In genomic region chr2:109348190-109348589, GRCh38 we compare ENCODE assay signal across 19 cellular contexts.
DNase-seq lines count a peak whose midpoint lies in the region; ATAC-seq lines count a peak whose summit lies in the region.
"Had no signal": no experiment of that assay in that cellular context is flagged by ENCODE, and none has a peak within 500 bp of the region (broad histone marks: within the 10 kb centered on the region; RNA-seq: fewer than 3 reads in every experiment).

No MANE protein-coding gene starts in this region.

- H3K36me3 Mint-ChIP-seq in activated CD8-positive, alpha-beta memory T cell treated with anti-CD3 and anti-CD28 coated beads, Interleukin-2, amount 10 ng/mL, durations not matched to agents 7 days and 5 days: no peaks in the 10 kb centered on the region
- no peaks in the 10 kb centered on the region for H3K36me3 Mint-ChIP-seq in CD8-positive, alpha-beta memory T cell
- H3K36me3 Mint-ChIP-seq in activated CD8-positive, alpha-beta T cell treated with anti-CD3 and anti-CD28 coated beads, Interleukin-2, amount 10 ng/mL, durations not matched to agents 7 days and 5 days (ENCODE audit: low read depth): no peaks in the 10 kb centered on the region

- ATAC-seq in activated CD8-positive, alpha-beta memory T cell treated with anti-CD3 and anti-CD28 coated beads, Interleukin-2, amount 10 ng/mL, durations not matched to agents 7 days and 5 days: no peak
- no peak for ATAC-seq in activated CD8-positive, alpha-beta T cell treated with anti-CD3 and anti-CD28 coated beads, Interleukin-2, amount 10 ng/mL, durations not matched to agents 7 days and 5 days
- ATAC-seq: body of pancreas, gastroesophageal sphincter had no signal

- peaks cover 39% of the 10 kb centered on the region for H3K4me1 ChIP-seq in CD8-positive, alpha-beta memory T cell (ENCODE audit: insufficient read depth, low read length)
- H3K4me1 ChIP-seq in neuronal stem cell (ENCODE audit: control insufficient read depth in 2 of 2, insufficient read depth in 1 of 2, low read depth in 1 of 2, low read length in 2 of 2): peaks cover 17 to 18% of the 10 kb centered on the region in 2 donors

- no peak overlapping the region for H2BK120ac ChIP-seq in neuronal stem cell (ENCODE audit: low read depth, low read length)

- no peak overlapping the region for H3K18ac ChIP-seq in neuronal stem cell (ENCODE audit: low read length)

- H4K8ac ChIP-seq in neuronal stem cell (ENCODE audit: low read depth, low read length): no peak overlapping the region

- no peak overlapping the region for H3K4me3 Mint-ChIP-seq in activated CD8-positive, alpha-beta memory T cell treated with anti-CD3 and anti-CD28 coated beads, Interleukin-2, amount 10 ng/mL, durations not matched to agents 7 days and 5 days
- peak overlapping the region in 1 of 7 donors; percentile 19 for H3K4me3 Mint-ChIP-seq in CD8-positive, alpha-beta memory T cell
- no peak overlapping the region for H3K4me3 Mint-ChIP-seq in activated CD8-positive, alpha-beta T cell treated with anti-CD3 and anti-CD28 coated beads, Interleukin-2, amount 10 ng/mL, durations not matched to agents 7 days and 5 days

- peaks cover 18% of the 10 kb centered on the region for H3K4me1 Mint-ChIP-seq in activated CD8-positive, alpha-beta memory T cell treated with anti-CD3 and anti-CD28 coated beads, Interleukin-2, amount 10 ng/mL, durations not matched to agents 7 days and 5 days
- peaks cover 24 to 40% (median 29%) of the 10 kb centered on the region in 3 donors for H3K4me1 Mint-ChIP-seq in CD8-positive, alpha-beta memory T cell
- peaks cover 39% of the 10 kb centered on the region for H3K4me1 Mint-ChIP-seq in activated CD8-positive, alpha-beta T cell treated with anti-CD3 and anti-CD28 coated beads, Interleukin-2, amount 10 ng/mL, durations not matched to agents 7 days and 5 days (ENCODE audit: low read depth)

- H2AFZ ChIP-seq in neuronal stem cell (ENCODE audit: low read length): no peak overlapping the region

- peak overlapping the region; percentile 22 for H2AK5ac ChIP-seq in neuronal stem cell (ENCODE audit: low read depth, low read length)

- no peak overlapping the region for H3K23ac ChIP-seq in neuronal stem cell (ENCODE audit: low read depth, low read length, poor library complexity)

- H2BK5ac ChIP-seq in neuronal stem cell (ENCODE audit: low read length): no peak overlapping the region

- H2BK15ac ChIP-seq in neuronal stem cell (ENCODE audit: low read length): no peak overlapping the region

- no peaks in the 10 kb centered on the region for H3K36me3 ChIP-seq in CD8-positive, alpha-beta memory T cell (ENCODE audit: insufficient read depth, low read length)
- no peaks in the 10 kb centered on the region for H3K36me3 ChIP-seq in neuronal stem cell (replicated peaks in 1 of 2; ENCODE audit: control insufficient read depth in 2 of 2, insufficient read depth in 2 of 2, low read length in 2 of 2)
- H3K36me3 ChIP-seq: gastroesophageal sphincter, tibial nerve had no signal

- peak overlapping the region; percentile 11 for H3K4me3 ChIP-seq in CD8-positive, alpha-beta memory T cell (ENCODE audit: low read length)
- no peak overlapping the region for H3K4me3 ChIP-seq in neuronal stem cell (ENCODE audit: low read length in 2 of 2)
- H3K4me3 ChIP-seq: body of pancreas, gastroesophageal sphincter, lung, tibial nerve had no signal

- no peak overlapping the region for H4K91ac ChIP-seq in neuronal stem cell (ENCODE audit: low read depth, low read length, poor library complexity)

- peaks cover 35% of the 10 kb centered on the region for H3K27me3 Mint-ChIP-seq in activated CD8-positive, alpha-beta memory T cell treated with anti-CD3 and anti-CD28 coated beads, Interleukin-2, amount 10 ng/mL, durations not matched to agents 7 days and 5 days
- no peaks in the 10 kb centered on the region for H3K27me3 Mint-ChIP-seq in CD8-positive, alpha-beta memory T cell
- H3K27me3 Mint-ChIP-seq in activated CD8-positive, alpha-beta T cell treated with anti-CD3 and anti-CD28 coated beads, Interleukin-2, amount 10 ng/mL, durations not matched to agents 7 days and 5 days (ENCODE audit: low read depth): peaks cover 2% of the 10 kb centered on the region
- H3K27me3 Mint-ChIP-seq: stimulated activated naive CD8-positive, alpha-beta T cell treated with anti-CD3 and anti-CD28 coated beads, Interleukin-15, amount 100 ng/mL, for 72 hours had no signal

- no peaks in the 10 kb centered on the region for H3K79me1 ChIP-seq in neuronal stem cell (ENCODE audit: low read depth, low read length)

- H3K27me3 ChIP-seq in CD8-positive, alpha-beta memory T cell (ENCODE audit: insufficient read depth, low read length, poor library complexity, severe bottlenecking): no peaks in the 10 kb centered on the region
- H3K27me3 ChIP-seq in neuronal stem cell (ENCODE audit: control insufficient read depth in 3 of 3, insufficient read depth in 3 of 3, low read depth in 1 of 3, low read length in 3 of 3): no peaks in the 10 kb centered on the region
- H3K27me3 ChIP-seq: body of pancreas, gastroesophageal sphincter, tibial nerve had no signal

- H3K27ac ChIP-seq in CD8-positive, alpha-beta memory T cell (ENCODE audit: low read depth, low read length): no peak overlapping the region
- no peak overlapping the region for H3K27ac ChIP-seq in neuronal stem cell (replicated peaks; ENCODE audit: low read length)
- H3K27ac ChIP-seq: body of pancreas, gastroesophageal sphincter, tibial nerve had no signal

- no peak overlapping the region for H3K9ac ChIP-seq in neuronal stem cell (ENCODE audit: low read depth, low read length, poor library complexity)

- no peak overlapping the region for H2BK12ac ChIP-seq in neuronal stem cell (ENCODE audit: low read length)

- H3K9me3 Mint-ChIP-seq in activated CD8-positive, alpha-beta memory T cell treated with anti-CD3 and anti-CD28 coated beads, Interleukin-2, amount 10 ng/mL, durations not matched to agents 7 days and 5 days (ENCODE audit: low read depth): no peaks in the 10 kb centered on the region
- H3K9me3 Mint-ChIP-seq in CD8-positive, alpha-beta memory T cell: no peaks in the 10 kb centered on the region
- no peaks in the 10 kb centered on the region for H3K9me3 Mint-ChIP-seq in activated CD8-positive, alpha-beta T cell treated with anti-CD3 and anti-CD28 coated beads, Interleukin-2, amount 10 ng/mL, durations not matched to agents 7 days and 5 days (ENCODE audit: insufficient read depth)
- H3K9me3 Mint-ChIP-seq: stimulated activated naive CD8-positive, alpha-beta T cell treated with anti-CD3 and anti-CD28 coated beads, Interleukin-15, amount 100 ng/mL, for 72 hours; T-helper 1 cell treated with Interleukin-12 subunit alpha and Interleukin-12 subunit beta and Interleukin-4 antibody, amounts not matched to agents 30 μg/mL and 1 μg/mL, for 36 hours had no signal

- DNase-seq in activated CD8-positive, alpha-beta memory T cell treated with anti-CD3 and anti-CD28 coated beads, Interleukin-2, amount 10 ng/mL, durations not matched to agents 7 days and 5 days: no peak
- no peak for DNase-seq in activated CD8-positive, alpha-beta memory T cell treated with anti-CD3 and anti-CD28 coated beads, Interleukin-2, amount 50 U/mL, for 4 hours
- no peak for DNase-seq in CD8-positive, alpha-beta memory T cell
- DNase-seq in activated CD8-positive, alpha-beta T cell treated with anti-CD3 and anti-CD28 coated beads, Interleukin-2, amount 10 ng/mL, durations not matched to agents 7 days and 5 days: no peak
- DNase-seq in neuronal stem cell (ENCODE audit: low spot score): no peak
- no peak for DNase-seq in NOMO-1 (lab: John Stamatoyannopoulos, UW; ENCODE audit: unreplicated experiment in 2 of 2)
- no peak for DNase-seq in NCI-H128 (lab: John Stamatoyannopoulos, UW; ENCODE audit: unreplicated experiment)
- DNase-seq in NCI-H2107 (lab: John Stamatoyannopoulos, UW): no peak
- DNase-seq: activated T-cell treated with anti-CD3 and anti-CD28 coated beads, Interleukin-2, amount 50 U/mL, for 48 hours; body of pancreas; kidney; NCI-H1105 treated with DMSO at 0.1 percent for 48 hours; NCI-H2081 treated with DMSO at 0.1 percent for 48 hours; occipital lobe had no signal

- CTCF ChIA-PET in activated CD8-positive, alpha-beta memory T cell treated with anti-CD3 and anti-CD28 coated beads, Interleukin-2, amount 10 ng/mL, durations not matched to agents 7 days and 5 days (lab: Charles Lee): interaction anchor here (0.9 to 1.4 kb wide), 2 partner anchors 36 to 220 kb away, joined by 3 to 4 read pairs; no protein-coding TSS in a partner anchor
- CTCF ChIA-PET in CD8-positive, alpha-beta memory T cell (lab: Charles Lee): no interaction called here
- CTCF ChIA-PET in activated CD8-positive, alpha-beta T cell treated with anti-CD3 and anti-CD28 coated beads, Interleukin-2, amount 10 ng/mL, durations not matched to agents 7 days and 5 days (lab: Charles Lee): interaction anchor here (0.9 to 1.5 kb wide), 2 partner anchors 15 to 220 kb away, joined by 3 to 7 read pairs; no protein-coding TSS in a partner anchor

- H3K4ac ChIP-seq in neuronal stem cell (ENCODE audit: low read length): no peak overlapping the region

- WGBS in neuronal stem cell (ENCODE audit: extremely low coverage in 2 of 2, insufficient read length in 2 of 2, insufficient replicate concordance in 1 of 2), 2 donors: no CpG with 5 or more reads among the region's 3 CpGs

- no peak overlapping the region for H3K14ac ChIP-seq in neuronal stem cell (ENCODE audit: low read length)

- POLR2A ChIA-PET in CD8-positive, alpha-beta memory T cell (lab: Charles Lee): interaction anchor here (2.4 kb wide), 1 partner anchor 316 kb away, joined by 6 read pairs; no protein-coding TSS in a partner anchor
- POLR2A ChIA-PET in activated CD8-positive, alpha-beta T cell treated with anti-CD3 and anti-CD28 coated beads, Interleukin-2, amount 10 ng/mL, durations not matched to agents 7 days and 5 days (lab: Charles Lee): interaction anchor here (0.9 kb wide), 1 partner anchor 16 kb away, joined by 3 read pairs; no protein-coding TSS in a partner anchor

- H3K27ac Mint-ChIP-seq in activated CD8-positive, alpha-beta memory T cell treated with anti-CD3 and anti-CD28 coated beads, Interleukin-2, amount 10 ng/mL, durations not matched to agents 7 days and 5 days: peak overlapping the region; percentile 10
- peak overlapping the region in 6 of 8 donors; percentile 15 to 78 (median 62) for H3K27ac Mint-ChIP-seq in CD8-positive, alpha-beta memory T cell
- peak overlapping the region; percentile 88 for H3K27ac Mint-ChIP-seq in activated CD8-positive, alpha-beta T cell treated with anti-CD3 and anti-CD28 coated beads, Interleukin-2, amount 10 ng/mL, durations not matched to agents 7 days and 5 days

- H3K9me3 ChIP-seq in CD8-positive, alpha-beta memory T cell (ENCODE audit: low read length): no peaks in the 10 kb centered on the region
- H3K9me3 ChIP-seq in neuronal stem cell (replicated peaks in 1 of 2; ENCODE audit: control insufficient read depth in 2 of 2, insufficient read depth in 1 of 2, low read depth in 1 of 2, low read length in 2 of 2): no peaks in the 10 kb centered on the region
- H3K9me3 ChIP-seq: body of pancreas, gastroesophageal sphincter, tibial nerve had no signal

- H3K4me2 ChIP-seq in neuronal stem cell (ENCODE audit: insufficient read depth, low read length, poor library complexity, severe bottlenecking): no peak overlapping the region

Comparison
In these comparisons a context has a peak if more than half of its experiments do, and no peak if none do; other contexts are left out.
1. H3K27ac Mint-ChIP-seq: peak in every context shown above with its lines; median percentile 88 in activated CD8-positive, alpha-beta T cell treated with anti-CD3 and anti-CD28 coated beads, Interleukin-2, amount 10 ng/mL, durations not matched to agents 7 days and 5 days; 62 in CD8-positive, alpha-beta memory T cell; 10 in activated CD8-positive, alpha-beta memory T cell treated with anti-CD3 and anti-CD28 coated beads, Interleukin-2, amount 10 ng/mL, durations not matched to agents 7 days and 5 days.